Comparison of ENCODE assay signal across 16 cellular contexts in the genomic region with DNA sequence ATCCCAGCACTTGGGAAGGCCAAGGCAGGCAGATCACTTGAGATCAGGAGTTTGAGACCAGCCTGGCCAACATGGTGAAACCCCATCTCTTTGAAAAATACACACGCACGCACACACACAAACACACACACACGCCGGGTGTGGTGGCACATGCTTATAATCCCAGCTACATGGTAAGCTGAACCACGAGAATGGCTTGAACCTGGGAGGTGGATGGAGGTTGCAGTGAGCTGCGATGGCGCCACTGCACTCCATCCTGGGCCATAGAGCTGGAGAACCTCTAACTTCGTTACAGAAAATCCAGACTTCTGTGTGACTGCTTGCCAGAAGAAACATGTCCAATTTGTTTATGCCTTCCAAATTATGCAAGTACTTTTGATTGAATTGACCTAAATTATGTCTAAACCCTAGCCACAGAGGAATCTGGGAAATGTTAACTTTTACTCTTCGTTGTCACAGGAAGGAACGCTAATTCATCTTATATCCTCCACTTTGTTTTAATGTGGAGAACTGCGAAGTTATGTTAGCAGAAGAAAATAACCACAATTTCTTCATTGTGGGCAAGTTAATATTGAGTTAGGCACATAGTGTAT. TPM values are rescaled to one million over a fixed set of nuclear protein-coding genes. Genes with fewer than 3 reads are reported as not detected.
DNase-seq lines count a peak whose midpoint lies in the region; ATAC-seq, FAIRE-seq and TF ChIP-seq lines count a peak whose summit lies in the region.
"Had no signal": no experiment of that assay in that cellular context is flagged by ENCODE, and none has a peak within 500 bp of the region (broad histone marks: within the 10 kb centered on the region; RNA-seq: fewer than 3 reads in every experiment).

No MANE protein-coding gene starts in this region.

- no peaks in the 10 kb centered on the region for H3K79me1 ChIP-seq in H1 (ENCODE audit: low read depth, low read length)

- H2BK20ac ChIP-seq in H1 (ENCODE audit: low read length): no peak overlapping the region

- H3K56ac ChIP-seq in H1 (replicated peaks; ENCODE audit: insufficient read length, low read depth, low read length): no peak overlapping the region

- no peaks in the 10 kb centered on the region for H3K27me3 Mint-ChIP-seq in activated CD8-positive, alpha-beta T cell treated with anti-CD3 and anti-CD28 coated beads, Interleukin-2, amount 10 ng/mL, durations not matched to agents 7 days and 5 days (ENCODE audit: low read depth)
- H3K27me3 Mint-ChIP-seq in activated CD8-positive, alpha-beta T cell treated with anti-CD3 and anti-CD28 coated beads for 36 hours: no peaks in the 10 kb centered on the region
- no peaks in the 10 kb centered on the region for H3K27me3 Mint-ChIP-seq in stimulated activated naive B cell treated with anti-CD40 and anti-IgM and Interleukin-4, amounts not matched to agents 10 μg/mL and 1 μg/mL and 100 μg/mL, for 72 hours

- no peak for FAIRE-seq in H1 (lab: Jason Lieb, UNC)

- H3K9me3 ChIP-seq in DND-41 (ENCODE audit: insufficient read depth, low read length, severe bottlenecking) (no peaks in the 10 kb centered on the region), H1 (ENCODE audit: insufficient read depth in 2 of 2, low read depth in 1 of 2, low read length in 1 of 2) (no peaks in the 10 kb centered on the region)
- H3K9me3 ChIP-seq: BE2C, HAP-1 had no signal

- no peak overlapping the region for H2BK5ac ChIP-seq in H1 (ENCODE audit: low read depth, low read length)

- H4K20me1 ChIP-seq in DND-41 (ENCODE audit: insufficient read depth, low read length): peaks cover 23% of the 10 kb centered on the region; the same call in 1 of the 2 replicates
- H4K20me1 ChIP-seq in H1 (replicated peaks in 1 of 2; ENCODE audit: control insufficient read depth in 1 of 2, insufficient read depth in 2 of 2, low read length in 2 of 2): peaks cover 0 to 3% of the 10 kb centered on the region in 2 experiments

- H4K8ac ChIP-seq in H1 (ENCODE audit: extremely low read depth, insufficient read depth, low read length): no peak overlapping the region

- no peak for TF ChIP-seq CTCF in activated CD8-positive, alpha-beta T cell treated with anti-CD3 and anti-CD28 coated beads for 36 hours (IDR thresholded peaks at IDR 0.05)
- TF ChIP-seq CTCF in DND-41 (IDR thresholded peaks at IDR 0.05; ENCODE audit: borderline replicate concordance, extremely low read depth, low read length, poor library complexity, severe bottlenecking) (no peak), H1 (IDR thresholded peaks at IDR 0.05; ENCODE audit: control extremely low read depth in 1 of 3, insufficient read depth in 1 of 3, low read depth in 1 of 3, low read length in 3 of 3) (no peak)

- H3K23me2 ChIP-seq in H1 (ENCODE audit: low read depth, low read length): no peaks in the 10 kb centered on the region

- H3K79me2 ChIP-seq in DND-41 (ENCODE audit: insufficient read depth, low read length) (peaks cover 26% of the 10 kb centered on the region), H1 (ENCODE audit: control insufficient read depth in 1 of 2, insufficient read depth in 2 of 2, low read length in 2 of 2) (no peaks in the 10 kb centered on the region)

- H3K23ac ChIP-seq in H1 (ENCODE audit: insufficient read length): no peak overlapping the region

- H3K4me3 ChIP-seq in DND-41 (ENCODE audit: low read depth in 1 of 2, low read length in 2 of 2) (no peak overlapping the region), H1 (ENCODE audit: extremely low read depth in 1 of 4, insufficient read depth in 2 of 4, low read depth in 3 of 4, low read length in 4 of 4) (no peak overlapping the region)
- no peak overlapping the region for H3K4me3 ChIP-seq in Jurkat, Clone E6-1 (ENCODE audit: low read length)
- H3K4me3 ChIP-seq: HAP-1 had no signal

- H2BK12ac ChIP-seq in H1 (ENCODE audit: low read depth, low read length): no peak overlapping the region

- no peak overlapping the region for H2AFZ ChIP-seq in DND-41 (ENCODE audit: low read depth, low read length)
- H2AFZ ChIP-seq in H1 (ENCODE audit: low read length): no peak overlapping the region

- no peak for ATAC-seq in activated CD8-positive, alpha-beta T cell treated with anti-CD3 and anti-CD28 coated beads, Interleukin-2, amount 10 ng/mL, durations not matched to agents 7 days and 5 days
- no peak for ATAC-seq in activated CD8-positive, alpha-beta T cell treated with anti-CD3 and anti-CD28 coated beads for 36 hours
- ATAC-seq in DND-41 (ENCODE audit: insufficient read depth, low read depth): peak; percentile 32; the same call in 2 of the 3 replicates
- no peak for ATAC-seq in stimulated activated naive B cell treated with anti-CD40 and anti-IgM and Interleukin-4, amounts not matched to agents 10 μg/mL and 1 μg/mL and 100 μg/mL, for 72 hours (replicated peaks)

- TF ChIP-seq POLR2A in H1 (IDR thresholded peaks at IDR 0.05; ENCODE audit: control extremely low read depth in 1 of 2, low read depth in 2 of 2, low read length in 2 of 2): no peak

- no peak overlapping the region for H3K27ac ChIP-seq in DND-41 (ENCODE audit: low read length)
- H3K27ac ChIP-seq in H1 (ENCODE audit: low read depth, low read length): no peak overlapping the region
- H3K27ac ChIP-seq: HL-60 had no signal

- H3K4me1 ChIP-seq in DND-41 (ENCODE audit: insufficient read depth, low read length): no peaks in the 10 kb centered on the region
- no peaks in the 10 kb centered on the region for H3K4me1 ChIP-seq in H1 (replicated peaks in 1 of 4; ENCODE audit: control insufficient read depth in 3 of 4, insufficient read depth in 4 of 4, low read length in 3 of 4)
- H3K4me1 ChIP-seq: BE2C, HAP-1 had no signal

- H4K91ac ChIP-seq in H1 (replicated peaks; ENCODE audit: insufficient read length, low read length): no peak overlapping the region

- intact Hi-C loops in activated CD8-positive, alpha-beta T cell treated with anti-CD3 and anti-CD28 coated beads for 36 hours (cut with micrococcal nuclease): no loop called here

- no peak for TF ChIP-seq EP300 in H1 (IDR thresholded peaks at IDR 0.05; ENCODE audit: borderline replicate concordance in 1 of 2, low read depth in 2 of 2, low read length in 2 of 2)

- no peak for TF ChIP-seq RAD21 in H1 (IDR thresholded peaks at IDR 0.05 in 1 of 2, conservative IDR thresholded peaks at IDR 0.05 in 1 of 2; ENCODE audit: low read depth in 2 of 2, low read length in 2 of 2)

- peak overlapping the region; percentile 34 for H3K27ac Mint-ChIP-seq in activated CD8-positive, alpha-beta T cell treated with anti-CD3 and anti-CD28 coated beads, Interleukin-2, amount 10 ng/mL, durations not matched to agents 7 days and 5 days
- H3K27ac Mint-ChIP-seq in activated CD8-positive, alpha-beta T cell treated with anti-CD3 and anti-CD28 coated beads for 36 hours: no peak overlapping the region
- no peak overlapping the region for H3K27ac Mint-ChIP-seq in stimulated activated naive B cell treated with anti-CD40 and anti-IgM and Interleukin-4, amounts not matched to agents 10 μg/mL and 1 μg/mL and 100 μg/mL, for 72 hours

- H2BK15ac ChIP-seq in H1 (ENCODE audit: low read length): no peak overlapping the region

- H3K9ac ChIP-seq in DND-41 (ENCODE audit: low read depth, low read length) (no peak overlapping the region), H1 (replicated peaks in 1 of 4; ENCODE audit: extremely low read depth in 1 of 4, low read depth in 3 of 4, low read length in 3 of 4) (no peak overlapping the region)

- no peaks in the 10 kb centered on the region for H3K9me3 Mint-ChIP-seq in activated CD8-positive, alpha-beta T cell treated with anti-CD3 and anti-CD28 coated beads, Interleukin-2, amount 10 ng/mL, durations not matched to agents 7 days and 5 days (ENCODE audit: insufficient read depth)
- no peaks in the 10 kb centered on the region for H3K9me3 Mint-ChIP-seq in activated CD8-positive, alpha-beta T cell treated with anti-CD3 and anti-CD28 coated beads for 36 hours
- no peaks in the 10 kb centered on the region for H3K9me3 Mint-ChIP-seq in stimulated activated naive B cell treated with anti-CD40 and anti-IgM and Interleukin-4, amounts not matched to agents 10 μg/mL and 1 μg/mL and 100 μg/mL, for 72 hours

- no peak overlapping the region for H3K14ac ChIP-seq in H1 (ENCODE audit: insufficient read length)

- H3K4me3 Mint-ChIP-seq in activated CD8-positive, alpha-beta T cell treated with anti-CD3 and anti-CD28 coated beads, Interleukin-2, amount 10 ng/mL, durations not matched to agents 7 days and 5 days: no peak overlapping the region
- H3K4me3 Mint-ChIP-seq in activated CD8-positive, alpha-beta T cell treated with anti-CD3 and anti-CD28 coated beads for 36 hours: no peak overlapping the region
- no peak overlapping the region for H3K4me3 Mint-ChIP-seq in stimulated activated naive B cell treated with anti-CD40 and anti-IgM and Interleukin-4, amounts not matched to agents 10 μg/mL and 1 μg/mL and 100 μg/mL, for 72 hours

- H3K36me3 ChIP-seq in DND-41 (ENCODE audit: insufficient read depth, low read length) (peaks cover 100% of the 10 kb centered on the region), H1 (ENCODE audit: control insufficient read depth in 2 of 4, insufficient read depth in 4 of 4, low read length in 3 of 4) (peaks cover 33 to 94% (median 69%) of the 10 kb centered on the region in 4 experiments)

- H2BK120ac ChIP-seq in H1 (replicated peaks; ENCODE audit: low read depth, low read length): no peak overlapping the region

- POLR2A ChIA-PET in activated CD8-positive, alpha-beta T cell treated with anti-CD3 and anti-CD28 coated beads, Interleukin-2, amount 10 ng/mL, durations not matched to agents 7 days and 5 days (lab: Charles Lee): interaction anchor here (1.0 to 1.2 kb wide), 2 partner anchors 11 to 21 kb away, joined by 3 read pairs; no protein-coding TSS in a partner anchor
- POLR2A ChIA-PET in activated CD8-positive, alpha-beta T cell treated with anti-CD3 and anti-CD28 coated beads for 36 hours (lab: Charles Lee): no interaction called here
- POLR2A ChIA-PET in H1 (lab: Charles Lee; ENCODE audit: partially characterized antibody): interaction anchor here (0.7 to 1.4 kb wide), 2 partner anchors 8 to 11 kb away, joined by 4 to 6 read pairs; no protein-coding TSS in a partner anchor

- WGBS in H1 (ENCODE audit: extremely low coverage in 1 of 2, insufficient coverage in 1 of 2, insufficient read length in 1 of 2, insufficient replicate concordance in 2 of 2, low coverage in 1 of 2, low lambda C conversion rate in 2 of 2, missing lambda C conversion rate in 1 of 2), 2 experiments: 86% methylated on average over 11 of the region's 11 CpGs; no CpG with 5 or more reads in 1 of the 2 experiments

- no peak for DNase-seq in activated CD8-positive, alpha-beta T cell treated with anti-CD3 and anti-CD28 coated beads, Interleukin-2, amount 10 ng/mL, durations not matched to agents 7 days and 5 days
- DNase-seq in activated CD8-positive, alpha-beta T cell treated with anti-CD3 and anti-CD28 coated beads for 36 hours: no peak
- DNase-seq in DND-41: no peak
- DNase-seq in Jurkat, Clone E6-1 (ENCODE audit: low read depth, low spot score): peak; percentile 21
- DNase-seq in H1 (ENCODE audit: low read depth in 1 of 2, low spot score in 2 of 2): no peak
- DNase-seq in activated CD8-positive, alpha-beta memory T cell treated with anti-CD3 and anti-CD28 coated beads for 24 hours: no peak
- DNase-seq in stimulated activated naive B cell treated with anti-CD40 and anti-IgM and Interleukin-4, amounts not matched to agents 10 μg/mL and 1 μg/mL and 100 μg/mL, for 72 hours: no peak
- no peak for DNase-seq in NCI-H146 (lab: John Stamatoyannopoulos, UW)
- DNase-seq: BE2C, NCI-H1105, NCI-H2081, NCI-H446, NCI-H526, Right ventricle myocardium superior had no signal

- H3K27me3 ChIP-seq in DND-41 (ENCODE audit: insufficient read depth, low read length, poor library complexity) (no peaks in the 10 kb centered on the region), H1 (replicated peaks in 1 of 4; ENCODE audit: control insufficient read depth in 3 of 4, extremely low read depth in 1 of 4, insufficient read depth in 3 of 4, low read length in 3 of 4) (no peaks in the 10 kb centered on the region)
- H3K27me3 ChIP-seq: BE2C had no signal

- H3K4me1 Mint-ChIP-seq in activated CD8-positive, alpha-beta T cell treated with anti-CD3 and anti-CD28 coated beads, Interleukin-2, amount 10 ng/mL, durations not matched to agents 7 days and 5 days (ENCODE audit: low read depth): peaks cover 10% of the 10 kb centered on the region
- H3K4me1 Mint-ChIP-seq in activated CD8-positive, alpha-beta T cell treated with anti-CD3 and anti-CD28 coated beads for 36 hours (ENCODE audit: low read depth): no peaks in the 10 kb centered on the region
- no peaks in the 10 kb centered on the region for H3K4me1 Mint-ChIP-seq in stimulated activated naive B cell treated with anti-CD40 and anti-IgM and Interleukin-4, amounts not matched to agents 10 μg/mL and 1 μg/mL and 100 μg/mL, for 72 hours

- CTCF ChIA-PET in activated CD8-positive, alpha-beta T cell treated with anti-CD3 and anti-CD28 coated beads, Interleukin-2, amount 10 ng/mL, durations not matched to agents 7 days and 5 days (lab: Charles Lee): no interaction called here
- CTCF ChIA-PET in activated CD8-positive, alpha-beta T cell treated with anti-CD3 and anti-CD28 coated beads for 36 hours (lab: Charles Lee): interaction anchor here (1.7 to 6.5 kb wide), 2 partner anchors 14 to 20 kb away, joined by 4 to 43 read pairs; no protein-coding TSS in a partner anchor
- CTCF ChIA-PET in H1 (lab: Charles Lee; ENCODE audit: partially characterized antibody): interaction anchor here (0.6 to 1.3 kb wide), 3 partner anchors 65 to 608 kb away, joined by 3 read pairs; no protein-coding TSS in a partner anchor

- no peak overlapping the region for H3K18ac ChIP-seq in H1 (ENCODE audit: extremely low read depth, low read length)

- no peak overlapping the region for H2AK5ac ChIP-seq in H1 (ENCODE audit: low read depth, low read length)

- no peak overlapping the region for H4K5ac ChIP-seq in H1 (ENCODE audit: insufficient read length, low read depth, low read length)

- no peak overlapping the region for H3K4me2 ChIP-seq in DND-41 (ENCODE audit: insufficient read depth, low read length)
- no peak overlapping the region for H3K4me2 ChIP-seq in H1 (ENCODE audit: insufficient read depth in 1 of 2, low read depth in 2 of 2, low read length in 2 of 2)

- H3K4ac ChIP-seq in H1 (replicated peaks; ENCODE audit: insufficient read length, low read depth, low read length): no peak overlapping the region

- H3K36me3 Mint-ChIP-seq in activated CD8-positive, alpha-beta T cell treated with anti-CD3 and anti-CD28 coated beads, Interleukin-2, amount 10 ng/mL, durations not matched to agents 7 days and 5 days (ENCODE audit: low read depth): peaks cover 73% of the 10 kb centered on the region
- peaks cover 63% of the 10 kb centered on the region for H3K36me3 Mint-ChIP-seq in activated CD8-positive, alpha-beta T cell treated with anti-CD3 and anti-CD28 coated beads for 36 hours (ENCODE audit: low read depth)
- peaks cover 30 to 39% of the 10 kb centered on the region in 2 donors for H3K36me3 Mint-ChIP-seq in stimulated activated naive B cell treated with anti-CD40 and anti-IgM and Interleukin-4, amounts not matched to agents 10 μg/mL and 1 μg/mL and 100 μg/mL, for 72 hours

RNA-seq across cellular contexts. Expression of a gene that starts 21.7 kb away (rescaled TPM):
- 10 to 100 TPM; 51.2 to 53.5 TPM for total RNA-seq in activated CD8-positive, alpha-beta T cell treated with anti-CD3 and anti-CD28 coated beads, Interleukin-2, amount 10 ng/mL, durations not matched to agents 7 days and 5 days
- 10 to 100 TPM; 27.0 to 27.8 TPM for total RNA-seq in activated CD8-positive, alpha-beta T cell treated with anti-CD3 and anti-CD28 coated beads for 36 hours
- polyA plus RNA-seq in Jurkat, Clone E6-1 (2012; ENCODE audit: insufficient read depth, insufficient read length): 3.8 TPM
- 53.4 and 57.8 TPM in 2 replicates for total RNA-seq in H1 (2021; fragmentation: NEBNext Ultra II Directional; extraction: Animal tissue kit (Norgen Biotek cat#: 25700))
- polyA plus RNA-seq in H1 (2011; rRNA removed): 7.8 and 11.6 TPM in 2 replicates
- polyA plus RNA-seq in H1 (2011; cell fraction: cytosol; rRNA removed): 12.7 TPM
- polyA plus RNA-seq in H1 (2011; cell fraction: nucleus; rRNA removed): 6.7 TPM
- polyA plus RNA-seq in H1 (2012, experiment 1 of 2): 11.1 to 24.4 TPM (median 17.0 TPM) in 4 replicates
- polyA plus RNA-seq in H1 (2012, experiment 2 of 2): 3.8 TPM
- polyA plus RNA-seq in H1 (2013, experiment 1 of 2): 31.0 TPM
- 33.7 TPM for polyA plus RNA-seq in H1 (2013, experiment 2 of 2)
- 20.5 and 32.5 TPM in 2 replicates for polyA minus RNA-seq in H1 (2011; rRNA and poly(A)+ RNA removed)
- polyA minus RNA-seq in H1 (2011; cell fraction: cytosol; rRNA and poly(A)+ RNA removed): 18.6 TPM
- polyA minus RNA-seq in H1 (2011; cell fraction: nucleus; rRNA and poly(A)+ RNA removed): 20.5 TPM

RNA-seq across cellular contexts. Expression of a gene that starts 28.5 kb away (rescaled TPM):
- 100 to 1,000 TPM; 292 to 300 TPM for total RNA-seq in activated CD8-positive, alpha-beta T cell treated with anti-CD3 and anti-CD28 coated beads, Interleukin-2, amount 10 ng/mL, durations not matched to agents 7 days and 5 days
- total RNA-seq in activated CD8-positive, alpha-beta T cell treated with anti-CD3 and anti-CD28 coated beads for 36 hours: 100 to 1,000 TPM; 149 to 154 TPM
- 181 TPM for polyA plus RNA-seq in Jurkat, Clone E6-1 (2012; ENCODE audit: insufficient read depth, insufficient read length)
- total RNA-seq in H1 (2021; fragmentation: NEBNext Ultra II Directional; extraction: Animal tissue kit (Norgen Biotek cat#: 25700)): 118 and 129 TPM in 2 replicates
- polyA plus RNA-seq in H1 (2011; rRNA removed): 26.6 and 34.0 TPM in 2 replicates
- polyA plus RNA-seq in H1 (2011; cell fraction: cytosol; rRNA removed): 43.2 TPM
- 61.2 TPM for polyA plus RNA-seq in H1 (2011; cell fraction: nucleus; rRNA removed)
- polyA plus RNA-seq in H1 (2012, experiment 1 of 2): 56.6 to 115 TPM (median 74.1 TPM) in 4 replicates
- 7.9 TPM for polyA plus RNA-seq in H1 (2012, experiment 2 of 2)
- 291 TPM for polyA plus RNA-seq in H1 (2013, experiment 1 of 2)
- polyA plus RNA-seq in H1 (2013, experiment 2 of 2): 273 TPM
- polyA minus RNA-seq in H1 (2011; rRNA and poly(A)+ RNA removed): 20.3 and 25.7 TPM in 2 replicates
- polyA minus RNA-seq in H1 (2011; cell fraction: cytosol; rRNA and poly(A)+ RNA removed): 53.5 TPM
- 131 TPM for polyA minus RNA-seq in H1 (2011; cell fraction: nucleus; rRNA and poly(A)+ RNA removed)

RNA-seq across cellular contexts. Expression of a gene that starts 28.9 kb away (rescaled TPM):
- 10 to 100 TPM; 27.5 to 29.7 TPM for total RNA-seq in activated CD8-positive, alpha-beta T cell treated with anti-CD3 and anti-CD28 coated beads, Interleukin-2, amount 10 ng/mL, durations not matched to agents 7 days and 5 days
- total RNA-seq in activated CD8-positive, alpha-beta T cell treated with anti-CD3 and anti-CD28 coated beads for 36 hours: 10 to 100 TPM in 1 of 2 experiments, 1 to 10 TPM in 1; 9.2 to 10.4 TPM
- polyA plus RNA-seq in Jurkat, Clone E6-1 (2012; ENCODE audit: insufficient read depth, insufficient read length): 21.3 TPM
- total RNA-seq in H1 (2021; fragmentation: NEBNext Ultra II Directional; extraction: Animal tissue kit (Norgen Biotek cat#: 25700)): 22.4 and 25.9 TPM in 2 replicates
- 4.1 and 7.2 TPM in 2 replicates for polyA plus RNA-seq in H1 (2011; rRNA removed)
- 13.3 TPM for polyA plus RNA-seq in H1 (2011; cell fraction: cytosol; rRNA removed)
- 5.9 TPM for polyA plus RNA-seq in H1 (2011; cell fraction: nucleus; rRNA removed)
- 11.1 to 24.6 TPM (median 15.9 TPM) in 4 replicates for polyA plus RNA-seq in H1 (2012, experiment 1 of 2)
- polyA plus RNA-seq in H1 (2012, experiment 2 of 2): 0.66 TPM
- 15.1 TPM for polyA plus RNA-seq in H1 (2013, experiment 1 of 2)
- 14.0 TPM for polyA plus RNA-seq in H1 (2013, experiment 2 of 2)
- 6.4 and 9.8 TPM in 2 replicates for polyA minus RNA-seq in H1 (2011; rRNA and poly(A)+ RNA removed)
- polyA minus RNA-seq in H1 (2011; cell fraction: cytosol; rRNA and poly(A)+ RNA removed): 6.2 TPM
- 31.9 TPM for polyA minus RNA-seq in H1 (2011; cell fraction: nucleus; rRNA and poly(A)+ RNA removed)
